In the genomic region with DNA sequence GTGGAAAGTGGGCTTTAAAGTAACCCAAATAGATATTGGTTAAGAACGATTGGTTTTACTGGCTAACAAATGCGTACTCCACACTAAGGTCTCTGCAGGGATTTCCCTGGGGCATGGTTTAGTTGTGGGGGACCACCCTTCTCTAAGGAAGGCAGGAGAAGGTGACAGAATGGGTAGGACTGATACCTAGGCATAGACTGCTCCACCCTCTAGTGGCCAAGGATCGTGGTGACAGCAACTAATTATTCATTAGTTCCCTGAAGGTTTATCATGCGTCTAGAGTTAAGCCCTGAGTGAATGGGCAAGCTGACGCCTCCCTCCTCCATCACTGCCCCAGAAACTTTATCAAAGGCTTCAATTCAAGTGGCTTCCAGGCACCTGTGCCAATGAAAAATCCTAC, we compare ENCODE assay signal across 1 cellular context.
TF ChIP-seq lines count a peak whose summit lies in the region.

No MANE protein-coding gene starts in this region.

TF ChIP-seq in K562, 482 proteins besides CTCF, POLR2A, EP300 and RAD21:
- TF ChIP-seq PTBP1 (IDR thresholded peaks at IDR 0.05; ENCODE audit: low read depth, low read length) (no peak), ZNF766 (CRISPR knock-in tag; conservative IDR thresholded peaks at IDR 0.05) (0 out of 2 replicates have a peak, but pooled peaks have one; percentile 33)
